15 cellular contexts compared by ENCODE assay signal in genomic region chr1:162736633-162737067, GRCh38. TPM values are rescaled to one million over a fixed set of nuclear protein-coding genes. Genes with fewer than 3 reads are reported as not detected.
DNase-seq lines count a peak whose midpoint lies in the region; ATAC-seq, FAIRE-seq and TF ChIP-seq lines count a peak whose summit lies in the region.
"Had no signal": no experiment of that assay in that cellular context is flagged by ENCODE, and none has a peak within 500 bp of the region (broad histone marks: within the 10 kb centered on the region; RNA-seq: fewer than 3 reads in every experiment).

No MANE protein-coding gene starts in this region.

- no peak for TF ChIP-seq RAD21 in GM12878 (IDR thresholded peaks at IDR 0.05; ENCODE audit: insufficient read depth, low read depth, low read length)

- H3K9ac ChIP-seq in GM12878 (ENCODE audit: control insufficient read depth, insufficient read depth, low read length), result no peak overlapping the region

- peak overlapping the region; percentile 50; the same call in 1 of the 2 replicates for H3K27ac ChIP-seq in GM12878 (ENCODE audit: control insufficient read depth, insufficient read depth)
- no peak overlapping the region for H3K27ac ChIP-seq in aorta (ENCODE audit: low read depth in 1 of 2, low read length in 2 of 2)
- H3K27ac ChIP-seq: gastrocnemius medialis, Peyer's patch had no signal

- H4K20me1 ChIP-seq in GM12878 (ENCODE audit: control insufficient read depth, insufficient read depth), result no peaks in the 10 kb centered on the region

- no peak for TF ChIP-seq CTCF in GM12878 (IDR thresholded peaks at IDR 0.05 in 2 of 3, conservative IDR thresholded peaks at IDR 0.05 in 1 of 3; ENCODE audit: control insufficient read depth in 2 of 3, extremely low read depth in 1 of 3, insufficient read depth in 1 of 3, low read depth in 3 of 3, low read length in 3 of 3)
- no peak for TF ChIP-seq CTCF in Calu3 (IDR thresholded peaks at IDR 0.05; ENCODE audit: unreplicated experiment)

- RAD21 ChIA-PET in GM12878 (lab: Charles Lee; ENCODE audit: unreplicated experiment), result interaction anchor here (1.2 kb wide), 1 partner anchor 47 kb away, joined by 3 read pairs; no protein-coding TSS in a partner anchor

- H3K36me3 Mint-ChIP-seq in Calu3 (ENCODE audit: insufficient read depth, unreplicated experiment), result no peaks in the 10 kb centered on the region
- H3K36me3 Mint-ChIP-seq: CD4-positive, CD25-positive, alpha-beta regulatory T cell; natural killer cell treated with Interleukin-12 subunit alpha and Interleukin-12 subunit beta and Interleukin-15 and Interleukin-18, amount 100 ng/mL, for 72 hours had no signal

- no TSS peak for BruUV-seq in GM12878 (replicated peaks; lab: Mats Ljungman, UMichigan)
- BruUV-seq in Calu3 (replicated peaks; lab: Mats Ljungman, UMichigan), result no TSS peak

- H3K27me3 Mint-ChIP-seq in Calu3 (ENCODE audit: unreplicated experiment), result peaks cover 22% of the 10 kb centered on the region
- H3K27me3 Mint-ChIP-seq: CD4-positive, CD25-positive, alpha-beta regulatory T cell had no signal

- no peak overlapping the region for H3K27ac Mint-ChIP-seq in Calu3 (ENCODE audit: unreplicated experiment)
- H3K27ac Mint-ChIP-seq: CD4-positive, CD25-positive, alpha-beta regulatory T cell; natural killer cell treated with Interleukin-12 subunit alpha and Interleukin-12 subunit beta and Interleukin-15 and Interleukin-18, amount 100 ng/mL, for 72 hours had no signal

- TF ChIP-seq EP300 in GM12878 (IDR thresholded peaks at IDR 0.05; ENCODE audit: borderline replicate concordance in 1 of 2, control insufficient read depth in 1 of 2, low read depth in 2 of 2, low read length in 2 of 2), result peak in 1 of 2 experiments; percentile 44; a peak in 1 of 4 replicates

- no peak overlapping the region for H3K4me3 Mint-ChIP-seq in Calu3 (ENCODE audit: low read depth, unreplicated experiment)
- H3K4me3 Mint-ChIP-seq: CD4-positive, CD25-positive, alpha-beta regulatory T cell; natural killer cell treated with Interleukin-12 subunit alpha and Interleukin-12 subunit beta and Interleukin-15 and Interleukin-18, amount 100 ng/mL, for 72 hours had no signal

- CTCF ChIA-PET in GM12878 (lab: Yijun Ruan, JAX) (interaction anchor here (1.4 kb wide), 1 partner anchor 120 kb away, joined by 3 read pairs; no protein-coding TSS in a partner anchor), Calu3 (lab: Charles Lee) (no interaction called here)

- in situ Hi-C loops in GM12878 (cut with MboI), result no loop called here

- H3K27me3 ChIP-seq in GM12878 (replicated peaks in 1 of 2; ENCODE audit: control insufficient read depth in 2 of 2, insufficient read depth in 2 of 2, low read length in 1 of 2), result no peaks in the 10 kb centered on the region
- H3K27me3 ChIP-seq in aorta (ENCODE audit: control insufficient read depth in 1 of 2, insufficient read depth in 2 of 2, low read length in 1 of 2), result no peaks in the 10 kb centered on the region
- no peaks in the 10 kb centered on the region for H3K27me3 ChIP-seq in MG63
- H3K27me3 ChIP-seq: adrenal gland, gastrocnemius medialis, Peyer's patch had no signal

- DNase-seq in GM12878 (ENCODE audit: low read depth, low spot score) (peak; percentile 62), aorta (no peak), Calu3 (no peak), MG63 (no peak)
- no peak for DNase-seq in activated naive CD4-positive, alpha-beta T cell (lab: John Stamatoyannopoulos, UW)
- DNase-seq: adrenal gland; CD4-positive, CD25-positive, alpha-beta regulatory T cell; gastrocnemius medialis; left cardiac atrium; Peyer's patch; small intestine had no signal

- ATAC-seq in GM18858 (IDR thresholded peaks at IDR 0.05; ENCODE audit: unreplicated experiment), result peak; percentile 85
- peak; percentile 74 for ATAC-seq in GM21447 (IDR thresholded peaks at IDR 0.05; ENCODE audit: unreplicated experiment)
- peak; percentile 77 for ATAC-seq in HG03064 (IDR thresholded peaks at IDR 0.05; ENCODE audit: low read depth, unreplicated experiment)
- peak; percentile 96 for ATAC-seq in GM12878
- no peak for ATAC-seq in aorta (ENCODE audit: low FRiP score)
- ATAC-seq: gastrocnemius medialis; left cardiac atrium; natural killer cell treated with Interleukin-12 subunit alpha and Interleukin-12 subunit beta and Interleukin-15 and Interleukin-18, amount 100 ng/mL, for 72 hours had no signal

- no peak overlapping the region; the same call in 1 of the 2 replicates for H3K4me3 ChIP-seq in GM12878
- no peak overlapping the region for H3K4me3 ChIP-seq in aorta (ENCODE audit: low read length in 2 of 2)
- H3K4me3 ChIP-seq in MG63, result no peak overlapping the region
- H3K4me3 ChIP-seq: adrenal gland, gastrocnemius medialis, Peyer's patch had no signal

- 0% methylated on average over 3 of the region's 3 CpGs for WGBS in GM12878 (ENCODE audit: insufficient coverage, insufficient replicate concordance, low lambda C conversion rate, missing lambda C conversion rate)
- WGBS in aorta, 2 donors, result 94 to 98% methylated on average over 3 of the region's 3 CpGs

- SMC1A ChIA-PET in GM12878 (lab: Charles Lee; ENCODE audit: uncharacterized antibody, unreplicated experiment), result no interaction called here

- no peaks in the 10 kb centered on the region for H3K79me2 ChIP-seq in GM12878 (ENCODE audit: control insufficient read depth, insufficient read depth, low read length)

- no peak overlapping the region for H2AFZ ChIP-seq in GM12878 (ENCODE audit: control insufficient read depth, low read depth, low read length)

- H3K4me1 ChIP-seq in GM12878 (ENCODE audit: control insufficient read depth, insufficient read depth, low read length) (peaks cover 11% of the 10 kb centered on the region), aorta (ENCODE audit: control insufficient read depth in 1 of 2, insufficient read depth in 2 of 2, low read length in 2 of 2) (peaks cover 2 to 23% of the 10 kb centered on the region in 2 donors)

- intact Hi-C loops in GM12878 (cut with micrococcal nuclease; ENCODE audit: unreplicated experiment), result no loop called here
- intact Hi-C loops in aorta (cut with DNase I), result no loop called here
- intact Hi-C loops in Calu3 (cut with micrococcal nuclease; ENCODE audit: unreplicated experiment), result no loop called here

- TF ChIP-seq POLR2A in GM12878 (IDR thresholded peaks at IDR 0.05; ENCODE audit: low read depth, low read length), result no peak

- POLR2A ChIA-PET in GM12878 (lab: Charles Lee), result no interaction called here

- peak; percentile 91 for FAIRE-seq in GM12878 (lab: Jason Lieb, UNC)
- FAIRE-seq: small intestine had no signal

- no peaks in the 10 kb centered on the region for H3K4me1 Mint-ChIP-seq in Calu3 (ENCODE audit: low read depth, unreplicated experiment)
- H3K4me1 Mint-ChIP-seq: CD4-positive, CD25-positive, alpha-beta regulatory T cell had no signal

- H3K36me3 ChIP-seq in GM12878 (ENCODE audit: control insufficient read depth in 2 of 2, insufficient read depth in 2 of 2, low read length in 1 of 2), result no peaks in the 10 kb centered on the region
- H3K36me3 ChIP-seq in aorta (ENCODE audit: control insufficient read depth in 1 of 2, insufficient read depth in 2 of 2, low read length in 1 of 2), result peaks cover 0 to 2% of the 10 kb centered on the region in 2 donors
- peaks cover 35% of the 10 kb centered on the region for H3K36me3 ChIP-seq in MG63
- H3K36me3 ChIP-seq: adrenal gland, gastrocnemius medialis, Peyer's patch had no signal

- H3K9me3 Mint-ChIP-seq in Calu3 (ENCODE audit: low read depth, unreplicated experiment), result no peaks in the 10 kb centered on the region
- H3K9me3 Mint-ChIP-seq: natural killer cell treated with Interleukin-12 subunit alpha and Interleukin-12 subunit beta and Interleukin-15 and Interleukin-18, amount 100 ng/mL, for 72 hours had no signal

- peak overlapping the region; percentile 21 for H3K4me2 ChIP-seq in GM12878 (ENCODE audit: control insufficient read depth, insufficient read depth)

- H3K9me3 ChIP-seq in GM12878 (replicated peaks; ENCODE audit: control insufficient read depth, insufficient read depth, low read length), result no peaks in the 10 kb centered on the region
- no peaks in the 10 kb centered on the region for H3K9me3 ChIP-seq in aorta (ENCODE audit: control insufficient read depth, low read length)
- H3K9me3 ChIP-seq in MG63, result peaks cover 2% of the 10 kb centered on the region
- H3K9me3 ChIP-seq: adrenal gland, gastrocnemius medialis, Peyer's patch had no signal

TF ChIP-seq in GM12878, 131 proteins besides CTCF, POLR2A, EP300 and RAD21 (continues in another document):
- TF ChIP-seq PKNOX1 (IDR thresholded peaks at IDR 0.05) (0 out of 2 replicates have a peak, but pooled peaks have one; percentile 6), IKZF2 (IDR thresholded peaks at IDR 0.05) (peak; percentile 86 to 90), JUNB (IDR thresholded peaks at IDR 0.05) (peak; percentile 65), DPF2 (IDR thresholded peaks at IDR 0.05) (peak; percentile 79)

RNA-seq across cellular contexts. Expression of gene HSD17B7, which starts 53.9 kb away (rescaled TPM):
- total RNA-seq in GM12878 (2013; cell fraction: nucleolus; rRNA removed), result 241 and 243 TPM in 2 replicates
- total RNA-seq in GM12878 (2014; rRNA removed) (42.1 and 53.2 TPM in 2 replicates), GM12878 (2014; rRNA removed; fragmentation: Illumina TruSeq; extraction: Trizol) (34.5 and 36.2 TPM in 2 replicates), GM12878 (2021) (27.0 and 35.1 TPM in 2 replicates), aorta (10 to 100 TPM; 12.8 to 15.4 TPM), Calu3 (2022) (50.6 and 59.3 TPM in 2 replicates)
- 17.6 TPM for polyA plus RNA-seq in GM12878 (2011; ENCODE audit: low read depth)
- polyA plus RNA-seq in GM12878 (2011; rRNA removed) (84.1 and 88.1 TPM in 2 replicates), GM12878 (2014; fragmentation: Illumina TruSeq; extraction: Trizol) (35.7 and 42.2 TPM in 2 replicates), GM12878 (2014; fragmentation: Nextera tagmentation; extraction: Ambion mirVana) (10 to 100 TPM; 37.2 to 45.6 TPM), GM12878 (2014; rRNA removed) (34.6 and 36.9 TPM in 2 replicates), GM12878 (2016; fragmentation: Nextera tagmentation; extraction: Ambion mirVana) (10 to 100 TPM; 32.9 to 35.2 TPM), aorta (10 to 100 TPM in 1 of 2 donors, 1 to 10 TPM in 1; 3.6 to 15.0 TPM)
- 58.2 and 61.7 TPM in 2 replicates for polyA plus RNA-seq in GM12878 (2011; cell fraction: cytosol; rRNA removed)
- polyA plus RNA-seq in GM12878 (2011; cell fraction: nucleus; rRNA removed), result 115 and 160 TPM in 2 replicates
- 24.3 and 31.2 TPM in 2 replicates for polyA plus RNA-seq in GM12878 (2012)
- 65.3 and 78.6 TPM in 2 replicates for polyA minus RNA-seq in GM12878 (2011; rRNA and poly(A)+ RNA removed)
- polyA minus RNA-seq in GM12878 (2011; cell fraction: cytosol; rRNA and poly(A)+ RNA removed), result 12.2 and 19.8 TPM in 2 replicates
- 134 and 184 TPM in 2 replicates for polyA minus RNA-seq in GM12878 (2011; cell fraction: nucleus; rRNA and poly(A)+ RNA removed)
- 0.49 and 5.6 TPM in 2 replicates for total RNA-seq in MG63 (2014; rRNA removed; shearing (Covaris generic); ENCODE audit: low replicate concordance)
